Comparison of ENCODE assay signal across 1 cellular context in genomic region chr16:31458835-31459721, GRCh38.
TF ChIP-seq lines count a peak whose summit lies in the region.

Gene ARMC5, plus strand, starts transcription at chr16:31459501. Its CDS starts 24 bp downstream, at chr16:31459525.

TF ChIP-seq in WTC11, 78 proteins besides CTCF, POLR2A, EP300 and RAD21 (continued from another document and continues in another):
- TF ChIP-seq ATF2 (CRISPR knock-in tag; IDR thresholded peaks at IDR 0.05; ENCODE audit: borderline replicate concordance, low read depth), result no peak
- TF ChIP-seq FOXJ3 (CRISPR knock-in tag; IDR thresholded peaks at IDR 0.05; ENCODE audit: borderline replicate concordance), result no peak
- no peak; the same call in 1 of the 2 replicates for TF ChIP-seq NR2C2 (CRISPR knock-in tag; IDR thresholded peaks at IDR 0.05)
- peak; percentile 81 for TF ChIP-seq NFE2L1 (CRISPR knock-in tag; IDR thresholded peaks at IDR 0.05)
- TF ChIP-seq JUN (CRISPR knock-in tag; IDR thresholded peaks at IDR 0.05), result no peak; the same call in 1 of the 2 replicates
- TF ChIP-seq ZMAT4 (CRISPR knock-in tag; IDR thresholded peaks at IDR 0.05), result no peak
- no peak for TF ChIP-seq TEAD1 (CRISPR knock-in tag; IDR thresholded peaks at IDR 0.05)
- TF ChIP-seq ZBTB21 (CRISPR knock-in tag; IDR thresholded peaks at IDR 0.05; ENCODE audit: borderline replicate concordance), result peak; percentile 21; the same call in 1 of the 2 replicates
- TF ChIP-seq PRRX2 (CRISPR knock-in tag; IDR thresholded peaks at IDR 0.05), result no peak
- TF ChIP-seq ZNF416 (CRISPR knock-in tag; IDR thresholded peaks at IDR 0.05), result no peak
- no peak; the same call in 1 of the 2 replicates for TF ChIP-seq E2F4 (CRISPR knock-in tag; IDR thresholded peaks at IDR 0.05; ENCODE audit: borderline replicate concordance, low read depth)
- TF ChIP-seq CREB1 (CRISPR knock-in tag; IDR thresholded peaks at IDR 0.05), result peak; percentile 56; the same call in 1 of the 2 replicates
- peak; percentile 44; the same call in 1 of the 2 replicates for TF ChIP-seq ARID4B (CRISPR knock-in tag; IDR thresholded peaks at IDR 0.05; ENCODE audit: borderline replicate concordance)
- no peak for TF ChIP-seq NR3C1 (CRISPR knock-in tag; conservative IDR thresholded peaks at IDR 0.05; ENCODE audit: low read depth)
- peak; percentile 78; the same call in 1 of the 2 replicates for TF ChIP-seq CREM (CRISPR knock-in tag; IDR thresholded peaks at IDR 0.05)
- no peak for TF ChIP-seq GTF2I (CRISPR knock-in tag; conservative IDR thresholded peaks at IDR 0.05)
- TF ChIP-seq SMAD4 (CRISPR knock-in tag; IDR thresholded peaks at IDR 0.05), result no peak
- TF ChIP-seq ZNF425 (CRISPR knock-in tag; conservative IDR thresholded peaks at IDR 0.05), result no peak
- no peak for TF ChIP-seq ATF1 (CRISPR knock-in tag; IDR thresholded peaks at IDR 0.05)
- TF ChIP-seq CBFB (CRISPR knock-in tag; IDR thresholded peaks at IDR 0.05; ENCODE audit: low read depth), result no peak; the same call in 1 of the 2 replicates
- TF ChIP-seq ZNF263 (CRISPR knock-in tag; IDR thresholded peaks at IDR 0.05; ENCODE audit: low read depth), result no peak
- no peak for TF ChIP-seq GRHL2 (CRISPR knock-in tag; IDR thresholded peaks at IDR 0.05; ENCODE audit: insufficient replicate concordance, severe bottlenecking)
- TF ChIP-seq OVOL2 (CRISPR knock-in tag; IDR thresholded peaks at IDR 0.05; ENCODE audit: borderline replicate concordance), result no peak
- no peak for TF ChIP-seq AR (CRISPR knock-in tag; IDR thresholded peaks at IDR 0.05)
- no peak for TF ChIP-seq ZNF423 (CRISPR knock-in tag; IDR thresholded peaks at IDR 0.05)
- no peak for TF ChIP-seq NFATC4 (CRISPR knock-in tag; IDR thresholded peaks at IDR 0.05)
- TF ChIP-seq PREB (CRISPR knock-in tag; IDR thresholded peaks at IDR 0.05; ENCODE audit: borderline replicate concordance), result no peak
- 0 out of 2 replicates have a peak, but pooled peaks have one; percentile 52 for TF ChIP-seq SMAD3 (CRISPR knock-in tag; IDR thresholded peaks at IDR 0.05; ENCODE audit: borderline replicate concordance)
- TF ChIP-seq MLX (CRISPR knock-in tag; IDR thresholded peaks at IDR 0.05), result no peak
- TF ChIP-seq ZNF396 (CRISPR knock-in tag; IDR thresholded peaks at IDR 0.05; ENCODE audit: borderline replicate concordance), result no peak
- TF ChIP-seq E2F1 (CRISPR knock-in tag; IDR thresholded peaks at IDR 0.05), result peak; percentile 32; the same call in 1 of the 2 replicates
- TF ChIP-seq ZNF512 (CRISPR knock-in tag; IDR thresholded peaks at IDR 0.05; ENCODE audit: borderline replicate concordance), result no peak
- TF ChIP-seq GABPB1 (CRISPR knock-in tag; IDR thresholded peaks at IDR 0.05), result peak; percentile 97
- TF ChIP-seq ZNF138 (CRISPR knock-in tag; conservative IDR thresholded peaks at IDR 0.05), result no peak
- no peak for TF ChIP-seq CDX4 (CRISPR knock-in tag; IDR thresholded peaks at IDR 0.05; ENCODE audit: borderline replicate concordance)
- TF ChIP-seq ELF4 (CRISPR knock-in tag; IDR thresholded peaks at IDR 0.05; ENCODE audit: low read depth), result no peak
- TF ChIP-seq SOX15 (CRISPR knock-in tag; IDR thresholded peaks at IDR 0.05), result no peak
- peak; percentile 72; the same call in 1 of the 2 replicates for TF ChIP-seq RELA (CRISPR knock-in tag; IDR thresholded peaks at IDR 0.05; ENCODE audit: borderline replicate concordance)
- peak; percentile 78; the same call in 1 of the 2 replicates for TF ChIP-seq ESRRA (CRISPR knock-in tag; IDR thresholded peaks at IDR 0.05; ENCODE audit: borderline replicate concordance)
- TF ChIP-seq ZNF232 (CRISPR knock-in tag; IDR thresholded peaks at IDR 0.05), result 0 out of 2 replicates have a peak, but pooled peaks have one; percentile 38
- no peak; the same call in 1 of the 2 replicates for TF ChIP-seq ETV6 (CRISPR knock-in tag; IDR thresholded peaks at IDR 0.05)
- no peak for TF ChIP-seq IRF2 (CRISPR knock-in tag; IDR thresholded peaks at IDR 0.05; ENCODE audit: borderline replicate concordance, low read depth)
